ENCODE assay signal across 23 cellular contexts in genomic region chr16:69197573-69197972, GRCh38. TPM values are rescaled to one million over a fixed set of nuclear protein-coding genes. Genes with fewer than 3 reads are reported as not detected.
DNase-seq lines count a peak whose midpoint lies in the region; ATAC-seq, FAIRE-seq and TF ChIP-seq lines count a peak whose summit lies in the region.
"Had no signal": no experiment of that assay in that cellular context is flagged by ENCODE, and none has a peak within 500 bp of the region (broad histone marks: within the 10 kb centered on the region; RNA-seq: fewer than 3 reads in every experiment).

No MANE protein-coding gene starts in this region.

- H3K56ac ChIP-seq in IMR-90 (ENCODE audit: extremely low read depth, insufficient read depth, low read length), result no peak overlapping the region

- no peaks in the 10 kb centered on the region for H3K36me3 ChIP-seq in IMR-90 (ENCODE audit: control insufficient read depth, insufficient read depth, low read length)
- H3K36me3 ChIP-seq in vagina, result no peaks in the 10 kb centered on the region
- no peaks in the 10 kb centered on the region for H3K36me3 ChIP-seq in CD4-positive, alpha-beta memory T cell (ENCODE audit: insufficient read depth, low read length)
- H3K36me3 ChIP-seq: BE2C, BLaER1 had no signal

- H3K4me1 ChIP-seq in A549 (peaks cover 56% of the 10 kb centered on the region), IMR-90 (ENCODE audit: control insufficient read depth, insufficient read depth, low read length) (peaks cover 37% of the 10 kb centered on the region), vagina (peaks cover 89% of the 10 kb centered on the region)
- H3K4me1 ChIP-seq in CD4-positive, alpha-beta memory T cell (ENCODE audit: insufficient read depth, low read length), result peaks cover 8% of the 10 kb centered on the region

- no peak overlapping the region for H2AK9ac ChIP-seq in IMR-90 (replicated peaks; ENCODE audit: low read depth, low read length, poor library complexity)

- DNase-seq in A549 (ENCODE audit: low read depth in 1 of 2, low spot score in 1 of 2) (no peak), IMR-90 (no peak), fibroblast of peridontal ligament (ENCODE audit: extremely low read depth) (peak; percentile 55), vagina (ENCODE audit: extremely low spot score in 2 of 2) (no peak), WTC11 (ENCODE audit: low spot score) (no peak)
- no peak for DNase-seq in CD4-positive, alpha-beta memory T cell
- DNase-seq: 8988T; ACHN; BE2C; C1 segment of cervical spinal cord; Caco-2; Calu3; CD4-positive, CD25-positive, alpha-beta regulatory T cell; CD8-positive, alpha-beta T cell; DMS79 treated with DMSO at 0.1 percent for 48 hours; GF-D8 had no signal

- no peak overlapping the region for H2BK20ac ChIP-seq in IMR-90 (ENCODE audit: low read depth, low read length)

- no peaks in the 10 kb centered on the region for H3K27me3 Mint-ChIP-seq in WTC11 (ENCODE audit: low read depth)
- H3K27me3 Mint-ChIP-seq in CD4-positive, alpha-beta memory T cell, result no peaks in the 10 kb centered on the region
- H3K27me3 Mint-ChIP-seq: CD4-positive, CD25-positive, alpha-beta regulatory T cell had no signal

- TF ChIP-seq CTCF in A549 (IDR thresholded peaks at IDR 0.05) (no peak), IMR-90 (conservative IDR thresholded peaks at IDR 0.05; ENCODE audit: low read depth, low read length) (no peak), vagina (IDR thresholded peaks at IDR 0.05) (no peak), WTC11 (IDR thresholded peaks at IDR 0.05) (no peak)

- peaks cover 9 to 68% of the 10 kb centered on the region in 2 experiments for H3K79me1 ChIP-seq in IMR-90 (ENCODE audit: low read depth in 1 of 2, low read length in 2 of 2)

- in situ Hi-C loops in IMR-90 (cut with MboI; ENCODE audit: low sequenced_read_pairs), result no loop called here

- no TSS peak for BruUV-seq in IMR-90 (replicated peaks; lab: Mats Ljungman, UMichigan)

- CTCF ChIA-PET in A549 (lab: Yijun Ruan, JAX) (no interaction called here), IMR-90 (lab: Yijun Ruan, JAX) (interaction anchor here (0.6 kb wide), 1 partner anchor 37 kb away, joined by 4 read pairs; no protein-coding TSS in a partner anchor), WTC11 (lab: Charles Lee) (no interaction called here)
- CTCF ChIA-PET in CD4-positive, alpha-beta memory T cell (lab: Charles Lee; ENCODE audit: partially characterized antibody), result no interaction called here

- H3K4ac ChIP-seq in IMR-90 (ENCODE audit: low read depth, low read length), result no peak overlapping the region

- no peak overlapping the region for H4K5ac ChIP-seq in IMR-90 (ENCODE audit: low read depth, low read length)

- no peak overlapping the region for H4K8ac ChIP-seq in IMR-90 (ENCODE audit: low read depth in 2 of 2, low read length in 2 of 2)

- H2BK15ac ChIP-seq in IMR-90 (ENCODE audit: low read depth, low read length), result no peak overlapping the region

- dilution Hi-C loops in IMR-90 (cut with HindIII; ENCODE audit: low sequenced_read_pairs, unreplicated experiment), result no loop called here

- no peaks in the 10 kb centered on the region for H3K9me3 Mint-ChIP-seq in WTC11
- no peaks in the 10 kb centered on the region for H3K9me3 Mint-ChIP-seq in CD4-positive, alpha-beta memory T cell
- H3K9me3 Mint-ChIP-seq: CD14-positive monocyte; CD4-positive, CD25-positive, alpha-beta regulatory T cell; CD8-positive, alpha-beta T cell had no signal

- peak; percentile 39 for FAIRE-seq in A549 (lab: Jason Lieb, UNC)
- FAIRE-seq: D721Med, GM12891, GM19239 had no signal

- H3K9me3 ChIP-seq in A549, result no peaks in the 10 kb centered on the region
- H3K9me3 ChIP-seq in IMR-90 (ENCODE audit: control insufficient read depth, insufficient read depth, low read length), result no peaks in the 10 kb centered on the region
- no peaks in the 10 kb centered on the region for H3K9me3 ChIP-seq in vagina
- no peaks in the 10 kb centered on the region for H3K9me3 ChIP-seq in CD4-positive, alpha-beta memory T cell (ENCODE audit: control insufficient read depth in 1 of 2, low read length in 2 of 2)
- H3K9me3 ChIP-seq: BE2C, BLaER1, Caco-2 had no signal

- TF ChIP-seq POLR2A in A549 (IDR thresholded peaks at IDR 0.05; ENCODE audit: low read length) (no peak), IMR-90 (IDR thresholded peaks at IDR 0.05; ENCODE audit: low read depth, low read length) (no peak), vagina (IDR thresholded peaks at IDR 0.05) (no peak)

- intact Hi-C loops in IMR-90 (cut with micrococcal nuclease) (no loop called here), vagina (cut with DNase I) (no loop called here)
- intact Hi-C loops in CD4-positive, alpha-beta memory T cell (cut with micrococcal nuclease), result no loop called here

- no peak overlapping the region for H3K9ac ChIP-seq in IMR-90 (ENCODE audit: low read depth, low read length)
- H3K9ac ChIP-seq: BLaER1 had no signal

- no peak overlapping the region for H3K4me3 Mint-ChIP-seq in WTC11
- no peak overlapping the region for H3K4me3 Mint-ChIP-seq in CD4-positive, alpha-beta memory T cell
- H3K4me3 Mint-ChIP-seq: CD14-positive monocyte; CD4-positive, CD25-positive, alpha-beta regulatory T cell; CD8-positive, alpha-beta T cell had no signal

- H3K27ac ChIP-seq in A549 (no peak overlapping the region), IMR-90 (ENCODE audit: insufficient read depth, low read length) (peak overlapping the region; percentile 72; the same call in 1 of the 2 replicates), vagina (peak overlapping the region; percentile 23)
- no peak overlapping the region for H3K27ac ChIP-seq in CD4-positive, alpha-beta memory T cell (ENCODE audit: low read depth, low read length)
- H3K27ac ChIP-seq: BLaER1 had no signal

- peaks cover 39% of the 10 kb centered on the region; the same call in 1 of the 2 replicates for H4K20me1 ChIP-seq in IMR-90 (ENCODE audit: insufficient read depth, low read length)

- H3K14ac ChIP-seq in IMR-90 (replicated peaks; ENCODE audit: low read depth, low read length), result no peak overlapping the region

- H2AFZ ChIP-seq in IMR-90 (replicated peaks; ENCODE audit: low read length, poor library complexity), result no peak overlapping the region

- ATAC-seq in A549, result no peak
- ATAC-seq in IMR-90 (ENCODE audit: low read depth), result no peak
- ATAC-seq in HG03460 (IDR thresholded peaks at IDR 0.05; ENCODE audit: unreplicated experiment), result no peak
- no peak for ATAC-seq in WTC11
- no peak for ATAC-seq in HG02759 (IDR thresholded peaks at IDR 0.05; ENCODE audit: unreplicated experiment)
- ATAC-seq: CD8-positive, alpha-beta T cell had no signal

- H2AK5ac ChIP-seq in IMR-90 (ENCODE audit: low read depth, low read length), result no peak overlapping the region

- H3K4me2 ChIP-seq in A549 (no peak overlapping the region), IMR-90 (ENCODE audit: low read depth, low read length) (peak overlapping the region; percentile 15; the same call in 1 of the 2 replicates)
- H3K4me2 ChIP-seq: BLaER1 had no signal

- no peak for TF ChIP-seq EP300 in A549 (IDR thresholded peaks at IDR 0.05)

- no peak overlapping the region for H2BK120ac ChIP-seq in IMR-90 (ENCODE audit: low read depth, low read length)

- peak overlapping the region; percentile 67 for H2BK5ac ChIP-seq in IMR-90 (ENCODE audit: low read depth, low read length, poor library complexity, severe bottlenecking)

- H3K27ac Mint-ChIP-seq in WTC11, result no peak overlapping the region
- H3K27ac Mint-ChIP-seq in CD4-positive, alpha-beta memory T cell, result no peak overlapping the region
- H3K27ac Mint-ChIP-seq: CD14-positive monocyte had no signal

- TF ChIP-seq RAD21 in A549 (conservative IDR thresholded peaks at IDR 0.05 in 1 of 2, IDR thresholded peaks at IDR 0.05 in 1 of 2) (no peak), IMR-90 (IDR thresholded peaks at IDR 0.05; ENCODE audit: low read length) (no peak)

- no peaks in the 10 kb centered on the region; the same call in 1 of the 2 replicates for H3K4me1 Mint-ChIP-seq in WTC11
- peaks cover 23 to 37% (median 25%) of the 10 kb centered on the region in 4 donors for H3K4me1 Mint-ChIP-seq in CD4-positive, alpha-beta memory T cell

- no peak overlapping the region for H3K18ac ChIP-seq in IMR-90 (ENCODE audit: low read depth, low read length)

- H4K91ac ChIP-seq in IMR-90 (ENCODE audit: insufficient read depth, low read depth, low read length), result no peak overlapping the region

- H3K4me3 ChIP-seq in A549 (no peak overlapping the region), IMR-90 (ENCODE audit: insufficient read depth, low read depth, low read length) (no peak overlapping the region), vagina (no peak overlapping the region)
- H3K4me3 ChIP-seq in CD4-positive, alpha-beta memory T cell (ENCODE audit: low read length in 2 of 2), result no peak overlapping the region
- H3K4me3 ChIP-seq: BLaER1 had no signal

- H3K36me3 Mint-ChIP-seq in WTC11, result no peaks in the 10 kb centered on the region
- peaks cover 0 to 5% of the 10 kb centered on the region in 2 donors for H3K36me3 Mint-ChIP-seq in CD4-positive, alpha-beta memory T cell
- H3K36me3 Mint-ChIP-seq: CD14-positive monocyte; CD8-positive, alpha-beta T cell had no signal

- H3K27me3 ChIP-seq in IMR-90 (ENCODE audit: control insufficient read depth, insufficient read depth, low read length) (no peaks in the 10 kb centered on the region), vagina (no peaks in the 10 kb centered on the region)
- H3K27me3 ChIP-seq in CD4-positive, alpha-beta memory T cell (ENCODE audit: insufficient read depth, low read length), result no peaks in the 10 kb centered on the region
- H3K27me3 ChIP-seq: BE2C, BLaER1 had no signal

- peaks cover 25% of the 10 kb centered on the region for H3K9me1 ChIP-seq in IMR-90 (ENCODE audit: insufficient read depth, low read length)

- no peak overlapping the region for H3K23ac ChIP-seq in IMR-90 (ENCODE audit: low read depth, low read length)

- POLR2A ChIA-PET in A549 (lab: Yijun Ruan, JAX) (no interaction called here), IMR-90 (lab: Charles Lee; ENCODE audit: unreplicated experiment) (interaction anchor here (1.6 kb wide), 1 partner anchor 10 kb away, joined by 3 read pairs; no protein-coding TSS in a partner anchor), WTC11 (lab: Charles Lee) (no interaction called here)
- POLR2A ChIA-PET in CD4-positive, alpha-beta memory T cell (lab: Charles Lee; ENCODE audit: partially characterized antibody), result no interaction called here

RNA-seq across cellular contexts. Expression of gene SNTB2, which starts 10.6 kb away (rescaled TPM):
- polyA plus RNA-seq in A549 (2011; rRNA removed) (19.2 and 20.8 TPM in 2 replicates), A549 (2017; fragmentation: RNase III; extraction: RNeasy Plus Mini Kit Qiagen cat#74134 plus additional on column Dnase treatment) (7.4 to 8.4 TPM (median 7.8 TPM) in 3 replicates), IMR-90 (2012; rRNA removed) (23.5 and 24.8 TPM in 2 replicates)
- polyA plus RNA-seq in A549 (2012; cell fraction: cytosol; rRNA removed), result 6.5 and 8.9 TPM in 2 replicates
- 5.0 and 8.9 TPM in 2 replicates for polyA plus RNA-seq in A549 (2012; cell fraction: nucleus; rRNA removed)
- polyA minus RNA-seq in A549 (2011; rRNA and poly(A)+ RNA removed), result 48.7 and 52.1 TPM in 2 replicates
- total RNA-seq in IMR-90 (2012; rRNA removed) (47.5 and 58.0 TPM in 2 replicates), vagina (50.8 TPM), WTC11 (2021) (21.0 to 23.7 TPM (median 23.7 TPM) in 3 replicates)
- polyA plus RNA-seq in IMR-90 (2012; cell fraction: cytosol; rRNA removed), result 7.3 and 30.5 TPM in 2 replicates
- 43.5 and 44.6 TPM in 2 replicates for polyA plus RNA-seq in IMR-90 (2012; cell fraction: nucleus; rRNA removed; ENCODE audit: low replicate concordance)
- 10 to 100 TPM; 15.4 to 21.2 TPM for total RNA-seq in CD4-positive, alpha-beta memory T cell
- polyA plus RNA-seq in CD4-positive, alpha-beta memory T cell, result 10 to 100 TPM in 1 of 2 donors, 1 to 10 TPM in 1; 4.5 to 19.1 TPM

Comparison
In these comparisons a context has a peak if more than half of its experiments do, and no peak if none do; other contexts are left out.
1. H3K27ac ChIP-seq: peak in IMR-90 (single experiment) and vagina (single experiment); none in A549 (0 of 2) and CD4-positive, alpha-beta memory T cell (single experiment).